ENCODE assay signal across 17 cellular contexts in genomic region chr20:1333462-1334369, GRCh38. TPM values are rescaled to one million over a fixed set of nuclear protein-coding genes. Genes with fewer than 3 reads are reported as not detected.
DNase-seq lines count a peak whose midpoint lies in the region; ATAC-seq and TF ChIP-seq lines count a peak whose summit lies in the region.
"Had no signal": no experiment of that assay in that cellular context is flagged by ENCODE, and none has a peak within 500 bp of the region (broad histone marks: within the 10 kb centered on the region; RNA-seq: fewer than 3 reads in every experiment).

No MANE protein-coding gene starts in this region.

- H3K4ac ChIP-seq in H9 (ENCODE audit: low read depth, low read length) = no peak overlapping the region

- ATAC-seq in left lung = no peak
- no peak for ATAC-seq in stimulated activated effector memory CD8-positive, alpha-beta T cell treated with anti-CD3 and anti-CD28 coated beads, Interleukin-12 subunit alpha, Interleukin-12 subunit beta, amount 100 ng/mL, for 72 hours
- ATAC-seq: pancreas had no signal

- no CpG with 5 or more reads among the region's 11 CpGs for WGBS in H9 (ENCODE audit: extremely low coverage, insufficient read length, low lambda C conversion rate)

- H2BK20ac ChIP-seq in H9 (ENCODE audit: low read depth, low read length, poor library complexity, severe bottlenecking) = no peak overlapping the region

- no peak overlapping the region for H2BK15ac ChIP-seq in H9 (ENCODE audit: low read depth, low read length)

- no peak overlapping the region for H2BK120ac ChIP-seq in H9 (ENCODE audit: low read depth, low read length, poor library complexity, severe bottlenecking)

- H3K23ac ChIP-seq in H9 (ENCODE audit: insufficient read length, low read depth, low read length) = no peak overlapping the region

- H3K27ac ChIP-seq in H9 (ENCODE audit: insufficient read length, low read depth, low read length) (no peak overlapping the region), left lung (peak overlapping the region; percentile 61 to 63), uterus (peak overlapping the region in 1 of 2 donors; percentile 100)
- H3K27ac ChIP-seq: BLaER1, coronary artery, pancreas, PC-9 had no signal

- no peak overlapping the region for H3K18ac ChIP-seq in H9 (ENCODE audit: insufficient read length, low read depth, low read length)

- no peaks in the 10 kb centered on the region; the same call in 1 of the 2 replicates for H3K79me2 ChIP-seq in H9 (ENCODE audit: insufficient read depth, low read length)

- H3T11ph ChIP-seq in H9 (ENCODE audit: low read length) = no peak overlapping the region

- DNase-seq in H9 (peak; percentile 8), left lung (no peak), chondrocyte (ENCODE audit: low spot score) (no peak), OCI-M1 (lab: John Stamatoyannopoulos, UW) (no peak), uterus (no peak)
- DNase-seq in activated T-helper 2 cell treated with anti-CD3 and anti-CD28 coated beads, Interferon-gamma antibody, Interleukin-2, Interleukin-4, amounts not matched to agents 10 μg/mL and 5 μg/mL and 100 μg/mL, durations not matched to agents 14 hours and 24 hours and 36 hours (ENCODE audit: low spot score) = peak; percentile 4
- DNase-seq in stimulated activated effector memory CD8-positive, alpha-beta T cell treated with anti-CD3 and anti-CD28 coated beads, Interleukin-12 subunit alpha, Interleukin-12 subunit beta, amount 100 ng/mL, for 72 hours (ENCODE audit: low spot score in 2 of 2) = peak in 1 of 2 donors; percentile 38
- DNase-seq: activated naive CD4-positive, alpha-beta T cell treated with Interleukin-2 at 50 U/mL for 16 hours; DMS153; NCI-H1417; NCI-H82; PC-9; T-helper 9 cell had no signal

- peaks cover 4% of the 10 kb centered on the region for H3K79me1 ChIP-seq in H9 (ENCODE audit: insufficient read depth, low read depth, low read length, poor library complexity, severe bottlenecking)

- no peak overlapping the region for H3K14ac ChIP-seq in H9 (ENCODE audit: insufficient read depth, low read length)

- H3K4me3 Mint-ChIP-seq in H9 (no peak overlapping the region), chondrocyte (ENCODE audit: unreplicated experiment) (no peak overlapping the region)
- no peak overlapping the region for H3K4me3 Mint-ChIP-seq in activated T-helper 2 cell treated with anti-CD3 and anti-CD28 coated beads, Interferon-gamma antibody, Interleukin-2, Interleukin-4, amounts not matched to agents 10 μg/mL and 5 μg/mL and 100 μg/mL, durations not matched to agents 14 hours and 24 hours and 36 hours (ENCODE audit: low read depth)
- no peak overlapping the region for H3K4me3 Mint-ChIP-seq in stimulated activated effector memory CD8-positive, alpha-beta T cell treated with anti-CD3 and anti-CD28 coated beads, Interleukin-12 subunit alpha, Interleukin-12 subunit beta, amount 100 ng/mL, for 72 hours

- H3K4me2 ChIP-seq in H9 (ENCODE audit: insufficient read depth, insufficient read length, low read length) = no peak overlapping the region
- H3K4me2 ChIP-seq: BLaER1, PC-9 had no signal

- TF ChIP-seq CTCF in H9 (conservative IDR thresholded peaks at IDR 0.05) (no peak), left lung (IDR thresholded peaks at IDR 0.05) (no peak), chondrocyte (IDR thresholded peaks at IDR 0.05) (no peak), uterus (IDR thresholded peaks at IDR 0.05) (no peak)

- H3K4me1 Mint-ChIP-seq in H9 = peaks cover 5 to 9% of the 10 kb centered on the region in 2 experiments
- H3K4me1 Mint-ChIP-seq in activated T-helper 2 cell treated with anti-CD3 and anti-CD28 coated beads, Interferon-gamma antibody, Interleukin-2, Interleukin-4, amounts not matched to agents 10 μg/mL and 5 μg/mL and 100 μg/mL, durations not matched to agents 14 hours and 24 hours and 36 hours (ENCODE audit: low read depth) = peaks cover 43% of the 10 kb centered on the region
- peaks cover 58% of the 10 kb centered on the region for H3K4me1 Mint-ChIP-seq in stimulated activated effector memory CD8-positive, alpha-beta T cell treated with anti-CD3 and anti-CD28 coated beads, Interleukin-12 subunit alpha, Interleukin-12 subunit beta, amount 100 ng/mL, for 72 hours
- H3K4me1 Mint-ChIP-seq in chondrocyte (ENCODE audit: low read depth) = peaks cover 8% of the 10 kb centered on the region

- peaks cover 2% of the 10 kb centered on the region for H4K20me1 ChIP-seq in H9 (ENCODE audit: control insufficient read depth, insufficient read depth, insufficient read length)

- H3K36me3 Mint-ChIP-seq in H9 (ENCODE audit: insufficient read depth in 1 of 3, low read depth in 3 of 3) (peaks cover 13 to 29% (median 22%) of the 10 kb centered on the region in 3 experiments; a peak in 6 of 7 replicates), chondrocyte (ENCODE audit: low read depth) (no peaks in the 10 kb centered on the region)
- peaks cover 42% of the 10 kb centered on the region for H3K36me3 Mint-ChIP-seq in activated T-helper 2 cell treated with anti-CD3 and anti-CD28 coated beads, Interferon-gamma antibody, Interleukin-2, Interleukin-4, amounts not matched to agents 10 μg/mL and 5 μg/mL and 100 μg/mL, durations not matched to agents 14 hours and 24 hours and 36 hours (ENCODE audit: low read depth)
- peaks cover 22% of the 10 kb centered on the region for H3K36me3 Mint-ChIP-seq in stimulated activated effector memory CD8-positive, alpha-beta T cell treated with anti-CD3 and anti-CD28 coated beads, Interleukin-12 subunit alpha, Interleukin-12 subunit beta, amount 100 ng/mL, for 72 hours

- no peak overlapping the region for H4K5ac ChIP-seq in H9 (ENCODE audit: insufficient read length, low read depth, low read length)

- no peak overlapping the region for H3K27ac Mint-ChIP-seq in H9
- no peak overlapping the region for H3K27ac Mint-ChIP-seq in activated T-helper 2 cell treated with anti-CD3 and anti-CD28 coated beads, Interferon-gamma antibody, Interleukin-2, Interleukin-4, amounts not matched to agents 10 μg/mL and 5 μg/mL and 100 μg/mL, durations not matched to agents 14 hours and 24 hours and 36 hours
- peak overlapping the region; percentile 29 for H3K27ac Mint-ChIP-seq in stimulated activated effector memory CD8-positive, alpha-beta T cell treated with anti-CD3 and anti-CD28 coated beads, Interleukin-12 subunit alpha, Interleukin-12 subunit beta, amount 100 ng/mL, for 72 hours
- no peak overlapping the region for H3K27ac Mint-ChIP-seq in chondrocyte (ENCODE audit: unreplicated experiment)

- no peak overlapping the region for H2AFZ ChIP-seq in H9 (ENCODE audit: low read length)
- H2AFZ ChIP-seq: PC-9 had no signal

- no peak overlapping the region for H3K9ac ChIP-seq in H9 (ENCODE audit: extremely low read depth, insufficient read length, low read length)
- H3K9ac ChIP-seq: BLaER1 had no signal

- H3K27me3 Mint-ChIP-seq in H9 (ENCODE audit: low read depth) (no peaks in the 10 kb centered on the region), chondrocyte (ENCODE audit: low read depth) (no peaks in the 10 kb centered on the region)
- no peaks in the 10 kb centered on the region for H3K27me3 Mint-ChIP-seq in activated T-helper 2 cell treated with anti-CD3 and anti-CD28 coated beads, Interferon-gamma antibody, Interleukin-2, Interleukin-4, amounts not matched to agents 10 μg/mL and 5 μg/mL and 100 μg/mL, durations not matched to agents 14 hours and 24 hours and 36 hours (ENCODE audit: low read depth)

- H3K9me3 Mint-ChIP-seq in H9 = no peaks in the 10 kb centered on the region
- H3K9me3 Mint-ChIP-seq in activated T-helper 2 cell treated with anti-CD3 and anti-CD28 coated beads, Interferon-gamma antibody, Interleukin-2, Interleukin-4, amounts not matched to agents 10 μg/mL and 5 μg/mL and 100 μg/mL, durations not matched to agents 14 hours and 24 hours and 36 hours = no peaks in the 10 kb centered on the region
- H3K9me3 Mint-ChIP-seq in stimulated activated effector memory CD8-positive, alpha-beta T cell treated with anti-CD3 and anti-CD28 coated beads, Interleukin-12 subunit alpha, Interleukin-12 subunit beta, amount 100 ng/mL, for 72 hours = no peaks in the 10 kb centered on the region
- H3K9me3 Mint-ChIP-seq in chondrocyte (ENCODE audit: low read depth) = no peaks in the 10 kb centered on the region

- H2BK12ac ChIP-seq in H9 (ENCODE audit: insufficient read length, low read depth, low read length) = no peak overlapping the region

- H4K8ac ChIP-seq in H9 (replicated peaks; ENCODE audit: insufficient read length, low read depth, low read length) = no peak overlapping the region

- no peak overlapping the region for H3K56ac ChIP-seq in H9 (ENCODE audit: insufficient read length, low read depth, low read length)

- H2BK5ac ChIP-seq in H9 (ENCODE audit: insufficient read length, low read length) = no peak overlapping the region

- intact Hi-C loops in activated T-helper 2 cell treated with anti-CD3 and anti-CD28 coated beads, Interferon-gamma antibody, Interleukin-2, Interleukin-4, amounts not matched to agents 10 μg/mL and 5 μg/mL and 100 μg/mL, durations not matched to agents 14 hours and 24 hours and 36 hours (cut with micrococcal nuclease) = no loop called here
- intact Hi-C loops in left lung (cut with DNase I) (no loop called here), uterus (cut with DNase I; ENCODE audit: low total_unique reads) (no loop called here)

- no peaks in the 10 kb centered on the region for H3K27me3 ChIP-seq in H9 (ENCODE audit: insufficient read depth, low read length)
- no peaks in the 10 kb centered on the region for H3K27me3 ChIP-seq in left lung
- no peaks in the 10 kb centered on the region for H3K27me3 ChIP-seq in uterus
- H3K27me3 ChIP-seq: BLaER1, gastroesophageal sphincter, pancreas had no signal

- H3K9me3 ChIP-seq in H9 (ENCODE audit: control insufficient read depth, low read depth, low read length) (no peaks in the 10 kb centered on the region), left lung (no peaks in the 10 kb centered on the region), uterus (no peaks in the 10 kb centered on the region)
- H3K9me3 ChIP-seq: BLaER1, gastroesophageal sphincter, pancreas had no signal

- no peak overlapping the region for H3K4me3 ChIP-seq in left lung
- no peak overlapping the region for H3K4me3 ChIP-seq in uterus
- H3K4me3 ChIP-seq: BLaER1, coronary artery, gastroesophageal sphincter, pancreas, PC-9 had no signal

- no peak overlapping the region for H2AK5ac ChIP-seq in H9 (ENCODE audit: insufficient read length, low read length)

- H4K91ac ChIP-seq in H9 (ENCODE audit: insufficient read length, low read depth, low read length) = no peak overlapping the region

- H3K4me1 ChIP-seq in H9 (ENCODE audit: insufficient read depth, low read length) (no peaks in the 10 kb centered on the region), left lung (peaks cover 13 to 78% of the 10 kb centered on the region in 2 donors), uterus (peaks cover 0 to 5% of the 10 kb centered on the region in 2 donors)

- no peak for TF ChIP-seq POLR2A in uterus (IDR thresholded peaks at IDR 0.05)

- H3K36me3 ChIP-seq in left lung (no peaks in the 10 kb centered on the region), uterus (no peaks in the 10 kb centered on the region)
- H3K36me3 ChIP-seq: pancreas had no signal

- H3K23me2 ChIP-seq in H9 (ENCODE audit: insufficient read length, low read depth, low read length, poor library complexity, severe bottlenecking) = no peaks in the 10 kb centered on the region

RNA-seq across cellular contexts. Expression of gene SDCBP2, which starts 4.8 kb away (rescaled TPM):
- total RNA-seq in H9 (2021) (1.9 and 3.1 TPM in 2 replicates), left lung (10 to 100 TPM; 13.5 to 21.5 TPM), chondrocyte (0.89 to 2.3 TPM (median 2.0 TPM) in 3 replicates), uterus (1 to 10 TPM in 3 of 4 donors, under 1 TPM in 1; 0.26 to 9.1 (median 5.5) TPM)
- 3.2 and 4.1 TPM in 2 replicates for total RNA-seq in activated T-helper 2 cell treated with anti-CD3 and anti-CD28 coated beads, Interferon-gamma antibody, Interleukin-2, Interleukin-4, amounts not matched to agents 10 μg/mL and 5 μg/mL and 100 μg/mL, durations not matched to agents 14 hours and 24 hours and 36 hours

RNA-seq across cellular contexts. Expression of gene FKBP1A, which starts 59.1 kb away (rescaled TPM):
- total RNA-seq in H9 (2021) (196 and 210 TPM in 2 replicates), left lung (100 to 1,000 TPM; 278 to 385 TPM), chondrocyte (182 to 193 TPM (median 183 TPM) in 3 replicates), uterus (100 to 1,000 TPM in 3 of 4 donors, 10 to 100 TPM in 1; 99.5 to 253 (median 206) TPM)
- total RNA-seq in activated T-helper 2 cell treated with anti-CD3 and anti-CD28 coated beads, Interferon-gamma antibody, Interleukin-2, Interleukin-4, amounts not matched to agents 10 μg/mL and 5 μg/mL and 100 μg/mL, durations not matched to agents 14 hours and 24 hours and 36 hours = 320 and 330 TPM in 2 replicates

Comparison
In these comparisons a context has a peak if more than half of its experiments do, and no peak if none do; other contexts are left out.
1. DNase-seq: peak in H9 (single experiment) and activated T-helper 2 cell treated with anti-CD3 and anti-CD28 coated beads, Interferon-gamma antibody, Interleukin-2, Interleukin-4, amounts not matched to agents 10 μg/mL and 5 μg/mL and 100 μg/mL, durations not matched to agents 14 hours and 24 hours and 36 hours (single experiment); none in left lung (0 of 2), chondrocyte (single experiment), OCI-M1 (single experiment) and uterus (0 of 2).